In genomic region chr9:99851028-99851822, GRCh38 we compare ENCODE assay signal across 10 cellular contexts. TPM values are rescaled to one million over a fixed set of nuclear protein-coding genes. Genes with fewer than 3 reads are reported as not detected.
A peak's percentile ranks its signal among the peaks of the same experiment; 100 is the strongest.
DNase-seq lines count a peak whose midpoint lies in the region; ATAC-seq and TF ChIP-seq lines count a peak whose summit lies in the region.
"Had no signal": no experiment of that assay in that cellular context is flagged by ENCODE, and none has a peak within 500 bp of the region (broad histone marks: within the 10 kb centered on the region; RNA-seq: fewer than 3 reads in every experiment).

No MANE protein-coding gene starts in this region.

- H3K4me2 ChIP-seq in trophoblast cell (ENCODE audit: low read length) (no peak overlapping the region), neuronal stem cell (ENCODE audit: insufficient read depth, low read length, poor library complexity, severe bottlenecking) (no peak overlapping the region)

- CTCF ChIA-PET in A673 (lab: Charles Lee): no interaction called here
- CTCF ChIA-PET in activated CD4-positive, alpha-beta memory T cell treated with anti-CD3 and anti-CD28 coated beads for 36 hours (lab: Charles Lee): interaction anchor here (0.5 to 0.9 kb wide), 3 partner anchors 21 to 260 kb away, joined by 3 read pairs; no protein-coding TSS in a partner anchor

- H2BK5ac ChIP-seq in trophoblast cell (ENCODE audit: low read depth, low read length, poor library complexity): no peak overlapping the region
- no peak overlapping the region for H2BK5ac ChIP-seq in neuronal stem cell (ENCODE audit: low read length)

- no peak for TF ChIP-seq CTCF in A673 (conservative IDR thresholded peaks at IDR 0.05; ENCODE audit: low read depth, low read length)
- TF ChIP-seq CTCF in heart right ventricle (IDR thresholded peaks at IDR 0.05): no peak

- H3K18ac ChIP-seq in trophoblast cell (ENCODE audit: low read length) (no peak overlapping the region), neuronal stem cell (ENCODE audit: low read length) (no peak overlapping the region)

- H3K79me1 ChIP-seq in trophoblast cell (ENCODE audit: low read length): no peaks in the 10 kb centered on the region
- H3K79me1 ChIP-seq in neuronal stem cell (ENCODE audit: low read depth, low read length): no peaks in the 10 kb centered on the region

- H3K14ac ChIP-seq in trophoblast cell (ENCODE audit: low read length): no peak overlapping the region
- H3K14ac ChIP-seq in neuronal stem cell (ENCODE audit: low read length): no peak overlapping the region

- no peak overlapping the region for H3K27ac Mint-ChIP-seq in activated CD4-positive, alpha-beta memory T cell treated with anti-CD3 and anti-CD28 coated beads for 36 hours

- no peak overlapping the region for H4K12ac ChIP-seq in trophoblast cell (ENCODE audit: low read depth, low read length)

- no peak overlapping the region for H2BK12ac ChIP-seq in trophoblast cell (ENCODE audit: low read length)
- no peak overlapping the region for H2BK12ac ChIP-seq in neuronal stem cell (ENCODE audit: low read length)

- H3K23ac ChIP-seq in trophoblast cell (ENCODE audit: low read length): no peak overlapping the region
- no peak overlapping the region for H3K23ac ChIP-seq in neuronal stem cell (ENCODE audit: low read depth, low read length, poor library complexity)

- H3K9me3 ChIP-seq in A673 (ENCODE audit: low read depth, low read length, poor library complexity, severe bottlenecking) (no peaks in the 10 kb centered on the region), trophoblast cell (ENCODE audit: insufficient read depth, low read depth, low read length) (no peaks in the 10 kb centered on the region), heart right ventricle (no peaks in the 10 kb centered on the region), neuronal stem cell (replicated peaks in 1 of 2; ENCODE audit: control insufficient read depth in 2 of 2, insufficient read depth in 1 of 2, low read depth in 1 of 2, low read length in 2 of 2) (no peaks in the 10 kb centered on the region)
- H3K9me3 ChIP-seq: neutrophil, thoracic aorta had no signal

- H4K8ac ChIP-seq in trophoblast cell (ENCODE audit: low read depth, low read length) (no peak overlapping the region), neuronal stem cell (ENCODE audit: low read depth, low read length) (no peak overlapping the region)

- no peaks in the 10 kb centered on the region for H3K79me2 ChIP-seq in trophoblast cell (ENCODE audit: control insufficient read depth, insufficient read depth, low read length, poor library complexity)

- peak; percentile 12 for DNase-seq in A673 (ENCODE audit: low spot score)
- peak; percentile 29 for DNase-seq in GM19238 (ENCODE audit: insufficient read length, low spot score)
- peak; percentile 53 for DNase-seq in activated CD4-positive, alpha-beta memory T cell treated with anti-CD3 and anti-CD28 coated beads for 36 hours
- no peak for DNase-seq in trophoblast cell
- no peak for DNase-seq in heart right ventricle
- DNase-seq in NCI-H510A (lab: John Stamatoyannopoulos, UW): no peak
- no peak for DNase-seq in neuronal stem cell (ENCODE audit: low spot score)

- H3K4me1 ChIP-seq in A673 (ENCODE audit: insufficient read depth, low read length, poor library complexity, severe bottlenecking) (peaks cover 18% of the 10 kb centered on the region), trophoblast cell (ENCODE audit: control insufficient read depth in 1 of 2, insufficient read depth in 2 of 2, low read length in 2 of 2) (peaks cover 0 to 4% of the 10 kb centered on the region in 2 experiments), heart right ventricle (peaks cover 0 to 5% (median 0%) of the 10 kb centered on the region in 9 donors), neuronal stem cell (ENCODE audit: control insufficient read depth in 2 of 2, insufficient read depth in 1 of 2, low read depth in 1 of 2, low read length in 2 of 2) (no peaks in the 10 kb centered on the region)

- H2AK5ac ChIP-seq in trophoblast cell (ENCODE audit: low read length) (no peak overlapping the region), neuronal stem cell (ENCODE audit: low read depth, low read length) (no peak overlapping the region)

- H3K27me3 Mint-ChIP-seq in activated CD4-positive, alpha-beta memory T cell treated with anti-CD3 and anti-CD28 coated beads for 36 hours: no peaks in the 10 kb centered on the region

- H3K4me1 Mint-ChIP-seq in activated CD4-positive, alpha-beta memory T cell treated with anti-CD3 and anti-CD28 coated beads for 36 hours (ENCODE audit: low read depth): peaks cover 32% of the 10 kb centered on the region

- H3K27me3 ChIP-seq in A673 (replicated peaks; ENCODE audit: insufficient read depth, low read depth, low read length, poor library complexity) (no peaks in the 10 kb centered on the region), trophoblast cell (ENCODE audit: insufficient read depth, low read length) (no peaks in the 10 kb centered on the region), heart right ventricle (no peaks in the 10 kb centered on the region), neuronal stem cell (ENCODE audit: control insufficient read depth in 3 of 3, insufficient read depth in 3 of 3, low read depth in 1 of 3, low read length in 3 of 3) (no peaks in the 10 kb centered on the region)
- H3K27me3 ChIP-seq: neutrophil had no signal

- H3K4me3 ChIP-seq in A673 (ENCODE audit: low read depth, low read length, poor library complexity, severe bottlenecking) (no peak overlapping the region), trophoblast cell (ENCODE audit: low read depth, low read length) (no peak overlapping the region), heart right ventricle (no peak overlapping the region), neuronal stem cell (ENCODE audit: low read length in 2 of 2) (no peak overlapping the region)
- H3K4me3 ChIP-seq: thoracic aorta had no signal

- no peak overlapping the region for H2BK15ac ChIP-seq in neuronal stem cell (ENCODE audit: low read length)

- BruUV-seq in A673 (replicated peaks; lab: Mats Ljungman, UMichigan): no TSS peak

- no peak overlapping the region for H2BK120ac ChIP-seq in trophoblast cell (ENCODE audit: insufficient read depth, low read length, poor library complexity)
- no peak overlapping the region for H2BK120ac ChIP-seq in neuronal stem cell (ENCODE audit: low read depth, low read length)

- H3K9ac ChIP-seq in trophoblast cell (ENCODE audit: low read length) (no peak overlapping the region), neuronal stem cell (ENCODE audit: low read depth, low read length, poor library complexity) (no peak overlapping the region)

- no peaks in the 10 kb centered on the region for H3K9me3 Mint-ChIP-seq in activated CD4-positive, alpha-beta memory T cell treated with anti-CD3 and anti-CD28 coated beads for 36 hours

- H3K27ac ChIP-seq in A673 (ENCODE audit: low read depth, low read length, poor library complexity, severe bottlenecking) (peak overlapping the region; percentile 47), trophoblast cell (ENCODE audit: low read depth, low read length) (no peak overlapping the region), heart right ventricle (no peak overlapping the region), neuronal stem cell (replicated peaks; ENCODE audit: low read length) (no peak overlapping the region)
- H3K27ac ChIP-seq: neutrophil, thoracic aorta had no signal

- intact Hi-C loops in A673 (cut with micrococcal nuclease; ENCODE audit: unreplicated experiment): no loop called here
- intact Hi-C loops in activated CD4-positive, alpha-beta memory T cell treated with anti-CD3 and anti-CD28 coated beads for 36 hours (cut with micrococcal nuclease): loop anchor here (1.0 kb wide), 1 partner anchor 28 kb away; no protein-coding TSS in a partner anchor
- intact Hi-C loops in heart right ventricle (cut with DNase I): no loop called here

- peaks cover 63% of the 10 kb centered on the region for H3K36me3 Mint-ChIP-seq in activated CD4-positive, alpha-beta memory T cell treated with anti-CD3 and anti-CD28 coated beads for 36 hours

- ATAC-seq in HG03045 (IDR thresholded peaks at IDR 0.05; ENCODE audit: unreplicated experiment) (peak; percentile 91), heart right ventricle (no peak)

- POLR2A ChIA-PET in A673 (lab: Charles Lee; ENCODE audit: low non-redundant PET): no interaction called here
- POLR2A ChIA-PET in activated CD4-positive, alpha-beta memory T cell treated with anti-CD3 and anti-CD28 coated beads for 36 hours (lab: Charles Lee): no interaction called here

- H2AFZ ChIP-seq in trophoblast cell (ENCODE audit: insufficient read depth, low read length, poor library complexity) (no peak overlapping the region), neuronal stem cell (ENCODE audit: low read length) (no peak overlapping the region)

- H3K36me3 ChIP-seq in A673 (ENCODE audit: insufficient read depth, low read length, poor library complexity, severe bottlenecking) (no peaks in the 10 kb centered on the region), trophoblast cell (ENCODE audit: control insufficient read depth in 1 of 2, insufficient read depth in 2 of 2, low read length in 2 of 2) (no peaks in the 10 kb centered on the region), heart right ventricle (peaks cover 0 to 43% (median 0%) of the 10 kb centered on the region in 9 donors), neuronal stem cell (replicated peaks in 1 of 2; ENCODE audit: control insufficient read depth in 2 of 2, insufficient read depth in 2 of 2, low read length in 2 of 2) (peaks cover 0 to 9% of the 10 kb centered on the region in 2 donors)
- H3K36me3 ChIP-seq: neutrophil had no signal

- no CpG with 5 or more reads among the region's 4 CpGs for WGBS in trophoblast cell (ENCODE audit: extremely low coverage, insufficient coverage, insufficient read length)
- 56 to 57% methylated on average over 4 of the region's 4 CpGs for WGBS in heart right ventricle, 2 donors
- no CpG with 5 or more reads among the region's 4 CpGs for WGBS in neuronal stem cell (ENCODE audit: extremely low coverage in 2 of 2, insufficient read length in 2 of 2, insufficient replicate concordance in 1 of 2), 2 donors

- H4K91ac ChIP-seq in trophoblast cell (ENCODE audit: low read depth, low read length) (no peak overlapping the region), neuronal stem cell (ENCODE audit: low read depth, low read length, poor library complexity) (no peak overlapping the region)

- H3K4me3 Mint-ChIP-seq in activated CD4-positive, alpha-beta memory T cell treated with anti-CD3 and anti-CD28 coated beads for 36 hours: no peak overlapping the region

- H3K4ac ChIP-seq in trophoblast cell (ENCODE audit: low read depth, low read length) (no peak overlapping the region), neuronal stem cell (ENCODE audit: low read length) (no peak overlapping the region)

RNA-seq across cellular contexts. Expression of gene NR4A3, which starts 29.5 kb away (rescaled TPM):
- 6.4 and 6.6 TPM in 2 replicates for total RNA-seq in A673 (2021)
- total RNA-seq in activated CD4-positive, alpha-beta memory T cell treated with anti-CD3 and anti-CD28 coated beads for 36 hours: 10 to 100 TPM; 10.5 to 11.9 TPM
- 1.4 and 1.5 TPM in 2 replicates for polyA plus RNA-seq in trophoblast cell (2013)
- 100 to 1,000 TPM in 1 of 10 donors, 10 to 100 TPM in 5, 1 to 10 TPM in 4; 4.1 to 148 (median 14.7) TPM for total RNA-seq in heart right ventricle
- 1 to 10 TPM; 2.6 to 7.2 TPM for polyA plus RNA-seq in heart right ventricle
- polyA plus RNA-seq in neuronal stem cell (2013, experiment 1 of 2): 1.3 TPM
- polyA plus RNA-seq in neuronal stem cell (2013, experiment 2 of 2): 1.3 TPM

RNA-seq across cellular contexts. Expression of gene STX17, which starts 55.2 kb away (rescaled TPM):
- 20.9 and 26.0 TPM in 2 replicates for total RNA-seq in A673 (2021)
- total RNA-seq in activated CD4-positive, alpha-beta memory T cell treated with anti-CD3 and anti-CD28 coated beads for 36 hours: 10 to 100 TPM; 30.6 to 36.1 TPM
- 9.8 and 10.6 TPM in 2 replicates for polyA plus RNA-seq in trophoblast cell (2013)
- 10 to 100 TPM; 21.4 to 31.1 (median 24.1) TPM for total RNA-seq in heart right ventricle
- 1 to 10 TPM; 4.1 to 7.8 TPM for polyA plus RNA-seq in heart right ventricle
- 15.7 TPM for polyA plus RNA-seq in neuronal stem cell (2013, experiment 1 of 2)
- 16.4 TPM for polyA plus RNA-seq in neuronal stem cell (2013, experiment 2 of 2)

Comparison
In these comparisons a context has a peak if more than half of its experiments do, and no peak if none do; other contexts are left out.
1. DNase-seq: peak in A673 (single experiment), GM19238 (single experiment) and activated CD4-positive, alpha-beta memory T cell treated with anti-CD3 and anti-CD28 coated beads for 36 hours (single experiment); none in trophoblast cell (0 of 2), heart right ventricle (0 of 2), NCI-H510A (single experiment) and neuronal stem cell (single experiment).